30 cellular contexts compared by ENCODE assay signal in genomic region chr6:145368075-145368474, GRCh38.
DNase-seq lines count a peak whose midpoint lies in the region; ATAC-seq, FAIRE-seq and TF ChIP-seq lines count a peak whose summit lies in the region.
"Had no signal": no experiment of that assay in that cellular context is flagged by ENCODE, and none has a peak within 500 bp of the region (broad histone marks: within the 10 kb centered on the region; RNA-seq: fewer than 3 reads in every experiment).

No MANE protein-coding gene starts in this region.

- H3K4me1 ChIP-seq in PC-3 (ENCODE audit: insufficient read depth, low read length): no peaks in the 10 kb centered on the region
- H3K4me1 ChIP-seq: BE2C, Caco-2 had no signal

- FAIRE-seq in A204.1 (lab: Jason Lieb, UNC): peak; percentile 6
- FAIRE-seq: GM12878, GM19239, HTR-8/SVneo had no signal

- TF ChIP-seq CTCF in AG10803 (conservative IDR thresholded peaks at IDR 0.05; ENCODE audit: low read length) (no peak), foreskin fibroblast (IDR thresholded peaks at IDR 0.05; ENCODE audit: low read depth, low read length) (no peak), PC-3 (conservative IDR thresholded peaks at IDR 0.05; ENCODE audit: low read depth, low read length) (no peak)

- CTCF ChIA-PET in PC-3 (lab: Charles Lee): no interaction called here

- H3K9me3 ChIP-seq in PC-3 (ENCODE audit: low read length): no peaks in the 10 kb centered on the region
- H3K9me3 ChIP-seq: BE2C had no signal

- H3K27ac ChIP-seq in PC-3 (ENCODE audit: low read length): no peak overlapping the region
- H3K27ac ChIP-seq: HL-60 had no signal

- H3K4me3 ChIP-seq in AG10803 (ENCODE audit: low read length) (no peak overlapping the region), foreskin fibroblast (ENCODE audit: low read depth in 1 of 2, low read length in 2 of 2) (no peak overlapping the region), PC-3 (ENCODE audit: low read length) (no peak overlapping the region)
- H3K4me3 ChIP-seq: GM12878, GM23338 had no signal

- H3K27me3 ChIP-seq in PC-3 (ENCODE audit: low read length): no peaks in the 10 kb centered on the region
- H3K27me3 ChIP-seq: BE2C had no signal

- H3F3A ChIP-seq in PC-3 (ENCODE audit: low read length, unreplicated experiment): no peaks in the 10 kb centered on the region

- no peaks in the 10 kb centered on the region for H3K79me2 ChIP-seq in PC-3 (ENCODE audit: low read length)

- no peaks in the 10 kb centered on the region for H3K36me3 ChIP-seq in PC-3 (ENCODE audit: low read depth, low read length)
- H3K36me3 ChIP-seq: BE2C had no signal

- no peak overlapping the region for H3K9ac ChIP-seq in PC-3 (ENCODE audit: low read length)

- H4K20me1 ChIP-seq in PC-3 (ENCODE audit: low read length): no peaks in the 10 kb centered on the region

- H2AFZ ChIP-seq in PC-3 (ENCODE audit: low read length): no peak overlapping the region
- H2AFZ ChIP-seq: GM23338 had no signal

- no peak overlapping the region for H3K4me2 ChIP-seq in PC-3 (ENCODE audit: low read length)
- H3K4me2 ChIP-seq: GM23338 had no signal

- DNase-seq in AG10803 (ENCODE audit: low read depth): peak; percentile 25
- DNase-seq in RPMI7951 (ENCODE audit: low read depth): peak; percentile 8
- DNase-seq in foreskin fibroblast: peak; percentile 56 to 78
- no peak for DNase-seq in PC-3
- DNase-seq in ureter (ENCODE audit: low spot score): no peak
- DNase-seq in dermis blood vessel endothelial cell: no peak
- DNase-seq: ACHN; BE2C; Caco-2; CD4-positive, CD25-positive, alpha-beta regulatory T cell; DMS153; GDM1; HCEC 1CT; Kasumi-1; MM.1S; NCI-H1092; NCI-H1436 treated with DMSO at 0.1 percent for 48 hours; NCI-H2029; NCI-H2171; NCI-H446 treated with DMSO at 0.1 percent for 48 hours; NCI-H748 treated with DMSO at 0.1 percent for 48 hours; NK-92 treated with Interleukin-12 subunit alpha and Interleukin-12 subunit beta, amount 100 ng/mL, for 24 hours; SIG-M5 had no signal

- no TSS peak for BruUV-seq in PC-3 (replicated peaks; lab: Mats Ljungman, UMichigan)

- intact Hi-C loops in PC-3 (cut with micrococcal nuclease): no loop called here

- no peak for ATAC-seq in PC-3
- ATAC-seq: GM23338, SK-N-SH treated with all-trans-retinoic acid at 6 μM for 48 hours had no signal

- H3K9me2 ChIP-seq in PC-3 (replicated peaks; ENCODE audit: low read length): no peaks in the 10 kb centered on the region

- POLR2A ChIA-PET in PC-3 (lab: Charles Lee; ENCODE audit: unreplicated experiment): no interaction called here

Comparison
In these comparisons a context has a peak if more than half of its experiments do, and no peak if none do; other contexts are left out.
1. DNase-seq: peak in AG10803 (single experiment), RPMI7951 (single experiment) and foreskin fibroblast (2 of 2); none in PC-3 (single experiment), ureter (single experiment) and dermis blood vessel endothelial cell (single experiment).